Comparison of ENCODE assay signal across 9 cellular contexts in genomic region chr7:2103071-2103898, GRCh38.
DNase-seq lines count a peak whose midpoint lies in the region; FAIRE-seq and TF ChIP-seq lines count a peak whose summit lies in the region.
"Had no signal": no experiment of that assay in that cellular context is flagged by ENCODE, and none has a peak within 500 bp of the region (broad histone marks: within the 10 kb centered on the region; RNA-seq: fewer than 3 reads in every experiment).

No MANE protein-coding gene starts in this region.

- H3K4ac ChIP-seq in mesendoderm (ENCODE audit: low read depth, low read length) = no peak overlapping the region

- H3K9me3 ChIP-seq in subcutaneous abdominal adipose tissue (ENCODE audit: control insufficient read depth in 5 of 5, low read length in 5 of 5) = no peaks in the 10 kb centered on the region

- no peak overlapping the region for H2BK120ac ChIP-seq in mesendoderm (ENCODE audit: low read depth, low read length)

- peak overlapping the region; percentile 13 for H3K18ac ChIP-seq in mesendoderm (ENCODE audit: low read length)

- H3K56ac ChIP-seq in mesendoderm (ENCODE audit: low read length) = peak overlapping the region; percentile 84

- H3K23ac ChIP-seq in mesendoderm (ENCODE audit: low read length) = no peak overlapping the region

- no peak for FAIRE-seq in GM12892 (lab: Jason Lieb, UNC)
- FAIRE-seq: RCC 7860 had no signal

- H3K27me3 ChIP-seq in HL-60 (ENCODE audit: insufficient read depth, poor library complexity, severe bottlenecking) (no peaks in the 10 kb centered on the region), mesendoderm (ENCODE audit: insufficient read depth, low read length, poor library complexity) (no peaks in the 10 kb centered on the region), subcutaneous abdominal adipose tissue (ENCODE audit: control insufficient read depth in 5 of 5, insufficient read depth in 4 of 5, low read length in 5 of 5) (no peaks in the 10 kb centered on the region)

- TF ChIP-seq POLR2A in GM12892 (IDR thresholded peaks at IDR 0.05; ENCODE audit: low read depth, low read length) = no peak

- no peak for TF ChIP-seq CTCF in HL-60 (IDR thresholded peaks at IDR 0.05; ENCODE audit: insufficient read depth, low read length)

- H3K79me2 ChIP-seq in mesendoderm (ENCODE audit: control insufficient read depth, insufficient read depth, low read length) = no peaks in the 10 kb centered on the region

- H3K36me3 ChIP-seq in mesendoderm (ENCODE audit: control insufficient read depth, insufficient read depth, low read length) (no peaks in the 10 kb centered on the region), subcutaneous abdominal adipose tissue (ENCODE audit: control insufficient read depth in 5 of 5, insufficient read depth in 5 of 5, low read length in 5 of 5) (peaks cover 0 to 5% (median 0%) of the 10 kb centered on the region in 5 donors)

- WGBS in mesendoderm (ENCODE audit: extremely low coverage, insufficient coverage, low lambda C conversion rate) = no CpG with 5 or more reads among the region's 39 CpGs

- H4K5ac ChIP-seq in mesendoderm (ENCODE audit: low read length) = no peak overlapping the region

- H3K4me1 ChIP-seq in mesendoderm (ENCODE audit: control insufficient read depth, low read depth, low read length) (peaks cover 3% of the 10 kb centered on the region), subcutaneous abdominal adipose tissue (ENCODE audit: control insufficient read depth in 5 of 5, insufficient read depth in 5 of 5, low read length in 5 of 5) (peaks cover 6 to 43% (median 37%) of the 10 kb centered on the region in 5 donors)

- H2BK5ac ChIP-seq in mesendoderm (ENCODE audit: low read length) = no peak overlapping the region

- no peak for DNase-seq in HL-60 (ENCODE audit: low read depth in 1 of 2, low spot score in 1 of 2)
- no peak for DNase-seq in mesendoderm
- no peak for DNase-seq in glomerular visceral epithelial cell (ENCODE audit: extremely low spot score)
- DNase-seq in stimulated activated CD4-positive, alpha-beta T cell treated with anti-CD3 and anti-CD28 coated beads, Interleukin-12 subunit alpha, Interleukin-12 subunit beta, amount 100 ng/mL, for 4 hours = no peak
- no peak for DNase-seq in GM12892 (ENCODE audit: insufficient read length)
- DNase-seq: NCI-H2171 had no signal

- peak overlapping the region; percentile 79 for H2AK5ac ChIP-seq in mesendoderm (ENCODE audit: low read length)

- no peak overlapping the region for H3K4me2 ChIP-seq in mesendoderm (ENCODE audit: low read length)

- H3K27ac ChIP-seq in HL-60 (replicated peaks) = peak overlapping the region; percentile 73
- peak overlapping the region; percentile 64 for H3K27ac ChIP-seq in angular gyrus (ENCODE audit: low read depth, low read length)
- H3K27ac ChIP-seq in mesendoderm (ENCODE audit: low read depth, low read length) = no peak overlapping the region
- H3K27ac ChIP-seq in subcutaneous abdominal adipose tissue (ENCODE audit: low read depth, low read length) = no peak overlapping the region

- H3K9ac ChIP-seq in mesendoderm (ENCODE audit: low read length) (peak overlapping the region; percentile 57), subcutaneous abdominal adipose tissue (ENCODE audit: low read length in 5 of 5) (peak overlapping the region in 2 of 5 donors; percentile 16 to 60)

- H2BK15ac ChIP-seq in mesendoderm (replicated peaks; ENCODE audit: low read depth) = no peak overlapping the region

- H3K4me3 ChIP-seq in HL-60 (replicated peaks; ENCODE audit: insufficient read depth, low read length) (no peak overlapping the region), mesendoderm (ENCODE audit: low read length) (no peak overlapping the region), subcutaneous abdominal adipose tissue (ENCODE audit: low read depth in 1 of 5, low read length in 5 of 5) (peak overlapping the region in 3 of 5 donors; percentile 26 to 64 (median 47))

- no peak overlapping the region for H4K8ac ChIP-seq in mesendoderm (ENCODE audit: low read depth, low read length)

- peaks cover 4% of the 10 kb centered on the region for H3K79me1 ChIP-seq in mesendoderm (ENCODE audit: low read length)

Comparison
In these comparisons a context has a peak if more than half of its experiments do, and no peak if none do; other contexts are left out.
1. H3K27ac ChIP-seq: peak in HL-60 (single experiment) and angular gyrus (single experiment); none in mesendoderm (single experiment) and subcutaneous abdominal adipose tissue (single experiment).
2. H3K4me3 ChIP-seq: peak in subcutaneous abdominal adipose tissue (3 of 5); none in HL-60 (single experiment) and mesendoderm (single experiment).